ENCODE assay signal across 9 cellular contexts in the genomic region with DNA sequence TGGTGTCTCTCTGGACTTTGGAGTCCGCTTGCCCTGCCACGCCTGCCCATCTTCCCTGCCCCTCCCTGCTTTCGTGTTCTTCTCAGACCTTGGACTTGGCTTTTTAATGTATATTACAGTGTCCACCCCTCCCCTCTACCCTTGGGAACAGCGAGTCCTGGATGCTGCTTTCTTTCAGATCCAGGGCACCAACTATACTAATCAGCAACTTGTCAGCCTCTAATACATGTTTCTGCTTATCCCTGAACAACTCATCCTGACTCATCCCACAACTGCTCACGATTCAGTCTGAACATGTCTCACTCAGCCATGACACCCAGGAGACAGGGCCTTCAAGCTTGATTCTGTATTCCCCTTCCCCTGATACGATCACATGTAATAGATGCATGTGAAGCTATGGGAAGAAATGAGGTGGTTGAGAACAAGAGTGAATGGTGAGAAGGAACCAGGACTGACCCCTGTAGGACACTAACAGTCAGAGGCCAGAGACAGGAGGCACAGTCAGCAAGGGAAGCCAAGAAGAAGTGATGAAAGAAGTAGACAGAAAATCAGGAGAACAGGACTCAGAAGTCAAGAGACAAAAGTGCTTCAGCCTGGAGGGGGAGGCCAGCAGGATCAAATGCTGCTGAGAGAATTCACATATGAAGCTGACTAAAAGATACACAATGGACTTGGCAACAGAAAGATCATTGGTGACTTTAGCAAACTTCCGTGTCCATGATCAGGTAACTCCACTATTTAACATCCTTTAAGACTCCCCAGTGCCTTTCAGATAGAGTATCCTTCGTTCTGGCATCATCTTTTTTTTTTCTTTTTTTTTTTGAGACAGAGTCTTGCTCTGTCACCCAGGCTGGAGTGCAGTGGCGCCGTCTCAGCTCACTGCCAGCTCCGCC. TPM values are rescaled to one million over a fixed set of nuclear protein-coding genes. Genes with fewer than 3 reads are reported as not detected.
A peak's percentile ranks its signal among the peaks of the same experiment; 100 is the strongest.
DNase-seq lines count a peak whose midpoint lies in the region; ATAC-seq and TF ChIP-seq lines count a peak whose summit lies in the region.
"Had no signal": no experiment of that assay in that cellular context is flagged by ENCODE, and none has a peak within 500 bp of the region (broad histone marks: within the 10 kb centered on the region; RNA-seq: fewer than 3 reads in every experiment).

No MANE protein-coding gene starts in this region.

- no peak for ATAC-seq in HG03175 (IDR thresholded peaks at IDR 0.05; ENCODE audit: unreplicated experiment)
- ATAC-seq in upper lobe of right lung = no peak
- ATAC-seq: T-cell had no signal

- intact Hi-C loops in upper lobe of right lung (cut with DNase I) = no loop called here

- no peaks in the 10 kb centered on the region for H3K9me3 ChIP-seq in upper lobe of right lung

- peaks cover 3% of the 10 kb centered on the region for H3K4me1 ChIP-seq in upper lobe of right lung

- no peaks in the 10 kb centered on the region for H3K27me3 ChIP-seq in upper lobe of right lung

- DNase-seq in NOMO-1 treated with DMSO at 0.1 percent for 48 hours (lab: John Stamatoyannopoulos, UW; ENCODE audit: unreplicated experiment) = peak; percentile 15
- DNase-seq in NOMO-1 treated with dmso at 0.1 percent for 144 hours (lab: John Stamatoyannopoulos, UW; ENCODE audit: unreplicated experiment) = no peak
- DNase-seq in HS-5 (ENCODE audit: low read depth) = peak; percentile 86
- DNase-seq in cardiac fibroblast (ENCODE audit: low read depth in 2 of 2) = peak; percentile 44 to 88
- DNase-seq in skeletal muscle cell (ENCODE audit: low read depth) = peak; percentile 85
- no peak for DNase-seq in NCI-H1694 treated with DMSO at 0.1 percent for 48 hours (lab: John Stamatoyannopoulos, UW)
- DNase-seq in upper lobe of right lung = no peak
- DNase-seq: T-cell had no signal

- TF ChIP-seq CTCF in cardiac fibroblast (IDR thresholded peaks at IDR 0.05; ENCODE audit: low read depth, low read length) (peak; percentile 15), upper lobe of right lung (IDR thresholded peaks at IDR 0.05) (no peak)

- H3K4me3 ChIP-seq in cardiac fibroblast (replicated peaks in 1 of 2; ENCODE audit: low read depth in 2 of 2, low read length in 2 of 2) (no peak overlapping the region), skeletal muscle cell (ENCODE audit: low read depth, low read length) (no peak overlapping the region), upper lobe of right lung (no peak overlapping the region)

- no peak overlapping the region for H3K27ac ChIP-seq in upper lobe of right lung

- no peaks in the 10 kb centered on the region for H3K36me3 ChIP-seq in upper lobe of right lung

RNA-seq across cellular contexts. Expression of gene BCL2L10, which starts 35.4 kb away (rescaled TPM):
- not detected for total RNA-seq in upper lobe of right lung

RNA-seq across cellular contexts. Expression of gene MAPK6, which starts 58.1 kb away (rescaled TPM):
- total RNA-seq in upper lobe of right lung = 20.9 TPM

Comparison
In these comparisons a context has a peak if more than half of its experiments do, and no peak if none do; other contexts are left out.
1. DNase-seq: peak in NOMO-1 treated with DMSO at 0.1 percent for 48 hours (single experiment), HS-5 (single experiment), cardiac fibroblast (2 of 2) and skeletal muscle cell (single experiment); none in NOMO-1 treated with dmso at 0.1 percent for 144 hours (single experiment), NCI-H1694 treated with DMSO at 0.1 percent for 48 hours (single experiment) and upper lobe of right lung (single experiment).